Comparison of ENCODE assay signal across 14 cellular contexts in genomic region chr4:87493147-87493546, GRCh38. TPM values are rescaled to one million over a fixed set of nuclear protein-coding genes. Genes with fewer than 3 reads are reported as not detected.
DNase-seq lines count a peak whose midpoint lies in the region; ATAC-seq and TF ChIP-seq lines count a peak whose summit lies in the region.
"Had no signal": no experiment of that assay in that cellular context is flagged by ENCODE, and none has a peak within 500 bp of the region (broad histone marks: within the 10 kb centered on the region; RNA-seq: fewer than 3 reads in every experiment).

No MANE protein-coding gene starts in this region.

- DNase-seq in esophagus muscularis mucosa (ENCODE audit: extremely low spot score) = no peak
- DNase-seq in prostate gland (ENCODE audit: low spot score) = no peak
- DNase-seq in vagina (ENCODE audit: extremely low spot score in 2 of 2) = no peak
- no peak for DNase-seq in DMS 273 treated with DMSO at 0.1 percent for 48 hours (lab: John Stamatoyannopoulos, UW)
- DNase-seq in osteoblast (ENCODE audit: insufficient read length, low spot score, missing footprints) = no peak
- DNase-seq: H9, NCI-H187 treated with DMSO at 0.1 percent for 48 hours, NCI-H2171, NCI-H774 had no signal

- H3K27ac ChIP-seq in angular gyrus (ENCODE audit: low read depth, low read length) (peak overlapping the region; percentile 65), esophagus muscularis mucosa (replicated peaks in 1 of 4) (peak overlapping the region; percentile 70 to 79 (median 76)), prostate gland (peak overlapping the region; percentile 13 to 73), vagina (peak overlapping the region; percentile 49), osteoblast (ENCODE audit: low read depth, low read length) (no peak overlapping the region)
- H3K27ac ChIP-seq: KMS-11 had no signal

- TF ChIP-seq EP300 in esophagus muscularis mucosa (IDR thresholded peaks at IDR 0.05) = no peak

- no peaks in the 10 kb centered on the region for H3K79me2 ChIP-seq in osteoblast (ENCODE audit: insufficient read depth, low read length)

- H3K4me2 ChIP-seq in osteoblast (ENCODE audit: insufficient read depth, low read length) = no peak overlapping the region
- H3K4me2 ChIP-seq: KMS-11 had no signal

- H3K4me1 ChIP-seq in esophagus muscularis mucosa = peaks cover 33 to 80% (median 80%) of the 10 kb centered on the region in 4 donors
- no peaks in the 10 kb centered on the region for H3K4me1 ChIP-seq in prostate gland (replicated peaks)
- peaks cover 18% of the 10 kb centered on the region for H3K4me1 ChIP-seq in vagina
- peaks cover 7% of the 10 kb centered on the region for H3K4me1 ChIP-seq in osteoblast (ENCODE audit: insufficient read depth, low read length)

- TF ChIP-seq CTCF in esophagus muscularis mucosa (IDR thresholded peaks at IDR 0.05) = no peak
- no peak for TF ChIP-seq CTCF in prostate gland (IDR thresholded peaks at IDR 0.05)
- TF ChIP-seq CTCF in vagina (IDR thresholded peaks at IDR 0.05) = no peak
- no peak for TF ChIP-seq CTCF in osteoblast (IDR thresholded peaks at IDR 0.05; ENCODE audit: extremely low read depth, low read depth, low read length)

- H3K27me3 ChIP-seq in esophagus muscularis mucosa = no peaks in the 10 kb centered on the region
- no peaks in the 10 kb centered on the region for H3K27me3 ChIP-seq in prostate gland (replicated peaks; ENCODE audit: insufficient read depth)
- H3K27me3 ChIP-seq in vagina = no peaks in the 10 kb centered on the region
- no peaks in the 10 kb centered on the region for H3K27me3 ChIP-seq in osteoblast (ENCODE audit: insufficient read depth, low read length)

- H4K20me1 ChIP-seq in osteoblast (ENCODE audit: insufficient read depth, low read length) = no peaks in the 10 kb centered on the region

- TF ChIP-seq POLR2A in esophagus muscularis mucosa (IDR thresholded peaks at IDR 0.05; ENCODE audit: low read depth) = no peak
- TF ChIP-seq POLR2A in prostate gland (IDR thresholded peaks at IDR 0.05) = no peak
- no peak for TF ChIP-seq POLR2A in vagina (IDR thresholded peaks at IDR 0.05)

- 39% methylated on average over 2 of the region's 2 CpGs for WGBS in esophagus muscularis mucosa
- 23% methylated on average over 2 of the region's 2 CpGs for WGBS in prostate gland

- no peaks in the 10 kb centered on the region for H3K9me3 ChIP-seq in esophagus muscularis mucosa
- H3K9me3 ChIP-seq in prostate gland = no peaks in the 10 kb centered on the region
- no peaks in the 10 kb centered on the region for H3K9me3 ChIP-seq in vagina
- no peaks in the 10 kb centered on the region for H3K9me3 ChIP-seq in osteoblast (ENCODE audit: low read depth, low read length)

- no peak for ATAC-seq in GM21825 (IDR thresholded peaks at IDR 0.05; ENCODE audit: unreplicated experiment)
- ATAC-seq: HepG2 had no signal

- intact Hi-C loops in esophagus muscularis mucosa (cut with DNase I) (loop anchor here (5.0 kb wide), 1 partner anchor 44 kb away; no protein-coding TSS in a partner anchor), prostate gland (cut with DNase I) (no loop called here), vagina (cut with DNase I) (no loop called here)

- peaks cover 53 to 100% (median 90%) of the 10 kb centered on the region in 4 donors for H3K36me3 ChIP-seq in esophagus muscularis mucosa
- H3K36me3 ChIP-seq in prostate gland = peaks cover 0 to 9% of the 10 kb centered on the region in 2 donors
- H3K36me3 ChIP-seq in vagina = peaks cover 18 to 82% of the 10 kb centered on the region in 2 donors
- H3K36me3 ChIP-seq in osteoblast (ENCODE audit: insufficient read depth, low read length) = no peaks in the 10 kb centered on the region

- H3K4me3 ChIP-seq in esophagus muscularis mucosa (no peak overlapping the region), prostate gland (no peak overlapping the region), vagina (no peak overlapping the region), osteoblast (ENCODE audit: insufficient read depth, low read length) (no peak overlapping the region)

- no peak overlapping the region for H2AFZ ChIP-seq in osteoblast (ENCODE audit: low read length)

RNA-seq across cellular contexts. Expression of gene SPARCL1, which starts 36.0 kb away (rescaled TPM):
- 1,000 to 10,000 TPM; 1,380 to 2,231 (median 1,856) TPM for total RNA-seq in esophagus muscularis mucosa
- 100 to 1,000 TPM; 248 to 377 TPM for total RNA-seq in prostate gland
- 558 TPM for total RNA-seq in vagina
- under 0.01 TPM in 1 of 2 replicates, not detected in the other for total RNA-seq in osteoblast
- total RNA-seq: NCI-H460 had no signal

Comparison
In these comparisons a context has a peak if more than half of its experiments do, and no peak if none do; other contexts are left out.
1. RNA of gene SPARCL1, which starts 36.0 kb away (total RNA-seq): 1,380 to 2,231 TPM in esophagus muscularis mucosa, 558 TPM in vagina (single experiment) and 248 to 377 TPM in prostate gland; under 0.01 TPM in osteoblast; every median in the first group is over 100 times any median in the second.